Comparison of ENCODE assay signal across 1 cellular context in the genomic region with DNA sequence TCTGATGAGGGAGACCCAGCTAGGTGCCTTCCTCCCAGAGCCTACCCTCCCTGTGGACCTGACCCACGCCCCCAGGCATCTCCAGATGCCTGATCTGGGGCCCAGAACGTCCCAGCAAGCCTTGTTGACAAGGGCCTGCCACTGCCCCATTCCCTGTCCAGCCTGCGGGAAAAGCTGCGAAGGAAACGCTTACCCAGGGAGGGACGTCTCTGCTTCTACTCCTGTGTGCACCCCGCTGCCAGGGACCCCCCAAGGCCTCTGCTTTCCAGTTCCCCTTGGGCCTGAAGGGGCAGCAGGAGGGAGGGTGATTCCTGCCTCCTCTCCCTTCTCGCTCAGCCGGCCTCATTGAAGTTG.
TF ChIP-seq lines count a peak whose summit lies in the region.

No MANE protein-coding gene starts in this region.

TF ChIP-seq in WTC11, 78 proteins besides CTCF, POLR2A, EP300 and RAD21 (continued from another document):
- TF ChIP-seq USF1 (CRISPR knock-in tag; IDR thresholded peaks at IDR 0.05), result no peak
- TF ChIP-seq TCF7 (CRISPR knock-in tag; IDR thresholded peaks at IDR 0.05; ENCODE audit: low read depth), result no peak
- no peak for TF ChIP-seq EMX1 (CRISPR knock-in tag; IDR thresholded peaks at IDR 0.05)
- no peak for TF ChIP-seq JUN (CRISPR knock-in tag; IDR thresholded peaks at IDR 0.05)
- no peak for TF ChIP-seq SMAD4 (CRISPR knock-in tag; IDR thresholded peaks at IDR 0.05)
- no peak for TF ChIP-seq ZNF532 (CRISPR knock-in tag; IDR thresholded peaks at IDR 0.05; ENCODE audit: borderline replicate concordance)
- no peak for TF ChIP-seq PRRX2 (CRISPR knock-in tag; IDR thresholded peaks at IDR 0.05)
- no peak for TF ChIP-seq ZNF671 (CRISPR knock-in tag; IDR thresholded peaks at IDR 0.05)
- no peak for TF ChIP-seq ATF1 (CRISPR knock-in tag; IDR thresholded peaks at IDR 0.05)
- TF ChIP-seq ZNF281 (CRISPR knock-in tag; IDR thresholded peaks at IDR 0.05), result no peak
- TF ChIP-seq CREB1 (CRISPR knock-in tag; IDR thresholded peaks at IDR 0.05), result no peak
- TF ChIP-seq, protein P1, sequence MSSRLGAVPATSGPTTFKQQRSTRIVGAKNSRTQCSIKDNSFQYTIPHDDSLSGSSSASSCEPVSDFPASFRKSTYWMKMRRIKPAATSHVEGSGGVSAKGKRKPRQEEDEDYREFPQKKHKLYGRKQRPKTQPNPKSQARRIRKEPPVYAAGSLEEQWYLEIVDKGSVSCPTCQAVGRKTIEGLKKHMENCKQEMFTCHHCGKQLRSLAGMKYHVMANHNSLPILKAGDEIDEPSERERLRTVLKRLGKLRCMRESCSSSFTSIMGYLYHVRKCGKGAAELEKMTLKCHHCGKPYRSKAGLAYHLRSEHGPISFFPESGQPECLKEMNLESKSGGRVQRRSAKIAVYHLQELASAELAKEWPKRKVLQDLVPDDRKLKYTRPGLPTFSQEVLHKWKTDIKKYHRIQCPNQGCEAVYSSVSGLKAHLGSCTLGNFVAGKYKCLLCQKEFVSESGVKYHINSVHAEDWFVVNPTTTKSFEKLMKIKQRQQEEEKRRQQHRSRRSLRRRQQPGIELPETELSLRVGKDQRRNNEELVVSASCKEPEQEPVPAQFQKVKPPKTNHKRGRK (CRISPR knock-in tag; IDR thresholded peaks at IDR 0.05; ENCODE audit: borderline replicate concordance), result no peak
- TF ChIP-seq TEAD4 (CRISPR knock-in tag; IDR thresholded peaks at IDR 0.05), result no peak
- TF ChIP-seq SMAD3 (CRISPR knock-in tag; IDR thresholded peaks at IDR 0.05; ENCODE audit: borderline replicate concordance), result no peak
- no peak for TF ChIP-seq MYBL2 (CRISPR knock-in tag; IDR thresholded peaks at IDR 0.05)
- TF ChIP-seq JAZF1 (CRISPR knock-in tag; IDR thresholded peaks at IDR 0.05), result no peak
- TF ChIP-seq ERG (CRISPR knock-in tag; IDR thresholded peaks at IDR 0.05), result no peak
